ENCODE assay signal across 10 cellular contexts in the genomic region with DNA sequence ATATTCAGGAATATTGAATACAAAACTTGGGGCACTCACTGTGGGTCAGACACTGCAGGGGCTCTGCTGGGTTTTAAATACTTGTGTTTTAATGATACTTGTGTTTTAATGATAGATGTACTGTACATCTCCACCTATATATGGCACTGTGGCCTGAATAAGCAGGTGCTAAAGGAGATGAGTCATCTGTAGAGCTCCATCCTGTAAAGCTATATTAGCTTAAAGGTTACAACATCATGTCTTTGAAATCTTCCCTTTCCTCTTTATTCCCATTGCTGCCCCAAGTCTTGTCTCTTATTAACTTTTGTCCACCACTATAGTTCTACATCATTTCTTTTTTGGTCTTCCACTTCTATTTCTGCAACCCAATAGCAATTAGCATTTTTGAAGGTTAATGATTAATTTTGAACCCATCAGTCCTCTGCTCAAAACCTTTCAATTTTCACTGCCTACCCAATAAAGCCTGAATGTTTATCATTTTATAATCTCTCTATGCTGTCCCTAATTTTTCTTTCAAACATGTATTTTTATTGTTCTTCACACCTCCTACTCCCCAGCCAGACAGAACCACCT.
A peak's percentile ranks its signal among the peaks of the same experiment; 100 is the strongest.
DNase-seq lines count a peak whose midpoint lies in the region; ATAC-seq, FAIRE-seq and TF ChIP-seq lines count a peak whose summit lies in the region.
"Had no signal": no experiment of that assay in that cellular context is flagged by ENCODE, and none has a peak within 500 bp of the region (broad histone marks: within the 10 kb centered on the region; RNA-seq: fewer than 3 reads in every experiment).

No MANE protein-coding gene starts in this region.

- peak; percentile 72 for DNase-seq in renal cortical epithelial cell (ENCODE audit: low read depth)
- no peak for DNase-seq in D721Med (ENCODE audit: insufficient read length, low spot score)
- DNase-seq in activated gamma-delta T cell (lab: John Stamatoyannopoulos, UW): no peak
- DNase-seq in activated CD4-positive, CD25-positive, alpha-beta regulatory T cell treated with anti-CD3 and anti-CD28 coated beads, Interleukin-2, amount 50 U/mL, for 72 hours: no peak
- DNase-seq: DND-41, GOT3, MG63 had no signal

- peak; percentile 95 for ATAC-seq in GM19395 (IDR thresholded peaks at IDR 0.05; ENCODE audit: unreplicated experiment)
- ATAC-seq in HG02763 (IDR thresholded peaks at IDR 0.05; ENCODE audit: unreplicated experiment): peak; percentile 90
- peak; percentile 75 for ATAC-seq in HG03575 (IDR thresholded peaks at IDR 0.05; ENCODE audit: extremely low read depth, insufficient number of reproducible peaks, low FRiP score, unreplicated experiment)

- TF ChIP-seq CTCF in D721Med (IDR thresholded peaks at IDR 0.05; ENCODE audit: insufficient read depth, missing control alignments): no peak

- no peak for FAIRE-seq in D721Med (lab: Jason Lieb, UNC)
